ENCODE assay signal across 15 cellular contexts in genomic region chr21:33406493-33406892, GRCh38. TPM values are rescaled to one million over a fixed set of nuclear protein-coding genes. Genes with fewer than 3 reads are reported as not detected.
DNase-seq lines count a peak whose midpoint lies in the region; ATAC-seq, FAIRE-seq and TF ChIP-seq lines count a peak whose summit lies in the region.
"Had no signal": no experiment of that assay in that cellular context is flagged by ENCODE, and none has a peak within 500 bp of the region (broad histone marks: within the 10 kb centered on the region; RNA-seq: fewer than 3 reads in every experiment).

No MANE protein-coding gene starts in this region.

- no peaks in the 10 kb centered on the region for H3K9me1 ChIP-seq in K562 (ENCODE audit: control insufficient read depth, insufficient read depth, low read length)

- H3K36me3 ChIP-seq in Loucy (ENCODE audit: insufficient read depth, low read length), result peaks cover 7% of the 10 kb centered on the region; the same call in 1 of the 2 replicates
- peaks cover 13% of the 10 kb centered on the region for H3K36me3 ChIP-seq in K562 (ENCODE audit: control insufficient read depth, insufficient read depth, low read length)
- H3K36me3 ChIP-seq: right atrium auricular region had no signal

- H3K27ac ChIP-seq in K562 (ENCODE audit: extremely low read depth, low read depth, low read length), result no peak overlapping the region

- CTCF ChIA-PET in activated CD4-positive, alpha-beta T cell treated with anti-CD3 and anti-CD28 coated beads for 36 hours (lab: Charles Lee), result interaction anchor here (0.6 to 2.0 kb wide), 10 partner anchors 8 to 1179 kb away, joined by 3 to 7 read pairs (median 4); no protein-coding TSS in a partner anchor
- CTCF ChIA-PET in K562 (lab: Yijun Ruan, JAX; ENCODE audit: low intra/inter-chr PET ratio), result interaction anchor here (0.6 kb wide), 1 partner anchor 1147 kb away, joined by 4 read pairs; no protein-coding TSS in a partner anchor

- H3K4me1 ChIP-seq in Loucy (ENCODE audit: insufficient read depth, low read length, poor library complexity, severe bottlenecking) (peaks cover 34% of the 10 kb centered on the region), K562 (replicated peaks in 1 of 2; ENCODE audit: control insufficient read depth in 2 of 2, insufficient read depth in 2 of 2, low read length in 2 of 2) (peaks cover 8 to 32% of the 10 kb centered on the region in 2 experiments; a peak in 4 of 5 replicates)

- intact Hi-C loops in activated CD4-positive, alpha-beta T cell treated with anti-CD3 and anti-CD28 coated beads for 36 hours (cut with DNase I, micrococcal nuclease), result loop anchor here (1.0 to 2.0 kb wide), 4 partner anchors 22 to 72 kb away; partner anchors contain the start of gene TMEM50B (in 1 of the 2)
- intact Hi-C loops in K562 (cut with micrococcal nuclease), result no loop called here

- peaks cover 3% of the 10 kb centered on the region for H3K27me3 Mint-ChIP-seq in activated CD4-positive, alpha-beta T cell treated with anti-CD3 and anti-CD28 coated beads for 36 hours

- H3K9ac ChIP-seq in Loucy (ENCODE audit: low read depth, low read length, poor library complexity, severe bottlenecking) (peak overlapping the region; percentile 96), K562 (ENCODE audit: insufficient read depth in 1 of 2, low read depth in 2 of 2, low read length in 2 of 2) (no peak overlapping the region)

- no peak for FAIRE-seq in K562 (lab: Jason Lieb, UNC)

- peak overlapping the region; percentile 86 for H3K4me3 ChIP-seq in Loucy (ENCODE audit: low read length, poor library complexity, severe bottlenecking)
- no peak overlapping the region for H3K4me3 ChIP-seq in K562
- H3K4me3 ChIP-seq: right atrium auricular region had no signal

- TF ChIP-seq EP300 in K562 (IDR thresholded peaks at IDR 0.05; ENCODE audit: low read length), result no peak

- H3K27ac Mint-ChIP-seq in activated CD4-positive, alpha-beta T cell treated with anti-CD3 and anti-CD28 coated beads for 36 hours, result no peak overlapping the region

- no peaks in the 10 kb centered on the region for H3K9me2 ChIP-seq in Loucy (replicated peaks; ENCODE audit: low read depth, low read length)

- no peak for TF ChIP-seq CTCF in Loucy (conservative IDR thresholded peaks at IDR 0.05; ENCODE audit: low read length)
- no peak for TF ChIP-seq CTCF in K562 (IDR thresholded peaks at IDR 0.05 in 2 of 3, conservative IDR thresholded peaks at IDR 0.05 in 1 of 3; ENCODE audit: insufficient read depth in 2 of 3, low read depth in 1 of 3, low read length in 3 of 3)

- POLR2A ChIA-PET in activated CD4-positive, alpha-beta T cell treated with anti-CD3 and anti-CD28 coated beads for 36 hours (lab: Charles Lee), result interaction anchor here (0.7 to 1.9 kb wide), 2 partner anchors 8 to 28 kb away, joined by 3 to 9 read pairs; no protein-coding TSS in a partner anchor
- POLR2A ChIA-PET in K562 (lab: Yijun Ruan, JAX), result interaction anchor here (1.0 to 1.3 kb wide), 2 partner anchors 15 to 45 kb away, joined by 3 read pairs; no protein-coding TSS in a partner anchor

- H3K4me2 ChIP-seq in Loucy (ENCODE audit: low read depth, low read length, poor library complexity, severe bottlenecking) (peak overlapping the region; percentile 90), K562 (ENCODE audit: insufficient read depth, low read length) (no peak overlapping the region)

- peaks cover 80% of the 10 kb centered on the region for H3K79me2 ChIP-seq in Loucy (ENCODE audit: insufficient read depth, low read length)
- H3K79me2 ChIP-seq in K562 (ENCODE audit: control insufficient read depth, insufficient read depth, low read length), result peaks cover 56% of the 10 kb centered on the region

- 26% methylated on average over 5 of the region's 5 CpGs for WGBS in K562 (ENCODE audit: insufficient coverage, low coverage, missing lambda C conversion rate)

- H3F3A ChIP-seq in Loucy (ENCODE audit: low read depth), result no peaks in the 10 kb centered on the region

- H3K4me3 Mint-ChIP-seq in activated CD4-positive, alpha-beta T cell treated with anti-CD3 and anti-CD28 coated beads for 36 hours, result peak overlapping the region; percentile 44

- peaks cover 54% of the 10 kb centered on the region for H3K4me1 Mint-ChIP-seq in activated CD4-positive, alpha-beta T cell treated with anti-CD3 and anti-CD28 coated beads for 36 hours

- TF ChIP-seq RAD21 in K562 (CRISPR knock-in tag; conservative IDR thresholded peaks at IDR 0.05 in 1 of 2, IDR thresholded peaks at IDR 0.05 in 1 of 2), result no peak

- in situ Hi-C loops in K562 (cut with MboI), result no loop called here

- BruUV-seq in K562 (replicated peaks; lab: Mats Ljungman, UMichigan), result no TSS peak

- TF ChIP-seq POLR2A in K562 (conservative IDR thresholded peaks at IDR 0.05), result no peak

- no peaks in the 10 kb centered on the region for H3K9me3 Mint-ChIP-seq in activated CD4-positive, alpha-beta T cell treated with anti-CD3 and anti-CD28 coated beads for 36 hours (ENCODE audit: low read depth)

- ATAC-seq in activated CD4-positive, alpha-beta T cell treated with anti-CD3 and anti-CD28 coated beads for 36 hours, result peak; percentile 46
- ATAC-seq in K562, result no peak

- H3K9me3 ChIP-seq in Loucy (ENCODE audit: insufficient read depth, low read depth, low read length) (no peaks in the 10 kb centered on the region), K562 (replicated peaks; ENCODE audit: control insufficient read depth, insufficient read depth, low read depth, low read length) (no peaks in the 10 kb centered on the region)
- H3K9me3 ChIP-seq: right atrium auricular region had no signal

- H4K20me1 ChIP-seq in Loucy (ENCODE audit: insufficient read depth, low read length, poor library complexity, severe bottlenecking) (peaks cover 44% of the 10 kb centered on the region), K562 (replicated peaks; ENCODE audit: control insufficient read depth, insufficient read depth, low read length) (peaks cover 6% of the 10 kb centered on the region; the same call in 1 of the 2 replicates)

- H3K27me3 ChIP-seq in Loucy (ENCODE audit: insufficient read depth, low read length, poor library complexity, severe bottlenecking), result no peaks in the 10 kb centered on the region
- H3K27me3 ChIP-seq in K562 (ENCODE audit: control insufficient read depth in 2 of 2, insufficient read depth in 2 of 2, low read length in 2 of 2), result no peaks in the 10 kb centered on the region
- H3K27me3 ChIP-seq: right atrium auricular region had no signal

- H2AFZ ChIP-seq in Loucy (ENCODE audit: low read length), result no peak overlapping the region
- H2AFZ ChIP-seq in K562 (ENCODE audit: low read depth, low read length), result no peak overlapping the region

- peaks cover 22% of the 10 kb centered on the region for H3K36me3 Mint-ChIP-seq in activated CD4-positive, alpha-beta T cell treated with anti-CD3 and anti-CD28 coated beads for 36 hours (ENCODE audit: low read depth)

- peak; percentile 55 for DNase-seq in activated CD4-positive, alpha-beta T cell treated with anti-CD3 and anti-CD28 coated beads for 36 hours
- no peak for DNase-seq in activated CD4-positive, alpha-beta T cell treated with anti-CD3 and anti-CD28 coated beads for 1 hour
- no peak for DNase-seq in K562 (ENCODE audit: extremely low read depth in 1 of 4, low spot score in 3 of 4)
- DNase-seq in stimulated activated CD8-positive, alpha-beta memory T cell treated with anti-CD3 and anti-CD28 coated beads, Interleukin-4, amount 100 ng/mL, for 48 hours, result peak; percentile 40
- DNase-seq in NOMO-1 treated with dmso at 0.1 percent for 144 hours (lab: John Stamatoyannopoulos, UW; ENCODE audit: unreplicated experiment), result no peak
- no peak for DNase-seq in NCI-H82 treated with DMSO at 0.1 percent for 48 hours (lab: John Stamatoyannopoulos, UW; ENCODE audit: unreplicated experiment)
- DNase-seq in SIG-M5 (lab: John Stamatoyannopoulos, UW), result no peak
- DNase-seq: COR-L47, HCEC 1CT, head of caudate nucleus, kidney glomerular epithelial cell, OCI-M1, SW 1271 had no signal

TF ChIP-seq in K562, 482 proteins besides CTCF, POLR2A, EP300 and RAD21:
- TF ChIP-seq ZNF184 (CRISPR knock-in tag; IDR thresholded peaks at IDR 0.05), result no peak
- TF ChIP-seq ZNF384 (IDR thresholded peaks at IDR 0.05; ENCODE audit: low read depth, low read length), result peak; percentile 90
TF ChIP-seq in K562: peak in this region for 1.

RNA-seq across cellular contexts. Expression of gene IFNGR2, which starts 3.3 kb away (rescaled TPM):
- 10 to 100 TPM; 16.4 to 18.9 TPM for total RNA-seq in activated CD4-positive, alpha-beta T cell treated with anti-CD3 and anti-CD28 coated beads for 36 hours
- 16.2 and 26.5 TPM in 2 replicates for total RNA-seq in K562 (2011; cell fraction: chromatin; rRNA removed; ENCODE audit: low replicate concordance)
- 28.2 and 28.3 TPM in 2 replicates for total RNA-seq in K562 (2011; cell fraction: nucleolus; rRNA removed)
- 31.7 and 44.8 TPM in 2 replicates for total RNA-seq in K562 (2011; cell fraction: nucleoplasm; rRNA removed)
- total RNA-seq in K562 (2014; rRNA removed), result 19.4 and 24.2 TPM in 2 replicates
- total RNA-seq in K562 (2014; rRNA removed; fragmentation: Illumina TruSeq; extraction: Trizol), result 28.5 and 31.3 TPM in 2 replicates
- 31.3 and 36.8 TPM in 2 replicates for total RNA-seq in K562 (2015; rRNA removed; fragmentation: Illumina TruSeq; extraction: Trizol)
- 28.5 and 29.5 TPM in 2 replicates for total RNA-seq in K562 (2021)
- polyA plus RNA-seq in K562 (2011; rRNA removed), result 58.0 and 81.8 TPM in 2 replicates
- 45.1 and 64.7 TPM in 2 replicates for polyA plus RNA-seq in K562 (2011; cell fraction: cytosol; rRNA removed)
- polyA plus RNA-seq in K562 (2011; cell fraction: nucleus; rRNA removed), result 34.8 and 50.8 TPM in 2 replicates
- polyA plus RNA-seq in K562 (2012), result 24.4 and 31.8 TPM in 2 replicates
- 35.4 and 44.8 TPM in 2 replicates for polyA plus RNA-seq in K562 (2014; fragmentation: Illumina TruSeq; extraction: Trizol)
- polyA plus RNA-seq in K562 (2014; fragmentation: Nextera tagmentation; extraction: Ambion mirVana), result 1 to 10 TPM; 6.7 to 8.4 TPM
- 27.8 and 32.9 TPM in 2 replicates for polyA plus RNA-seq in K562 (2014; rRNA removed)
- polyA minus RNA-seq in K562 (2011; rRNA and poly(A)+ RNA removed), result 43.8 and 53.1 TPM in 2 replicates
- polyA minus RNA-seq in K562 (2011; cell fraction: cytosol; rRNA and poly(A)+ RNA removed), result 26.9 and 27.4 TPM in 2 replicates
- 13.1 and 19.8 TPM in 2 replicates for polyA minus RNA-seq in K562 (2011; cell fraction: nucleus; rRNA and poly(A)+ RNA removed)

Comparison
In these comparisons a context has a peak if more than half of its experiments do, and no peak if none do; other contexts are left out.
1. DNase-seq: peak in activated CD4-positive, alpha-beta T cell treated with anti-CD3 and anti-CD28 coated beads for 36 hours (single experiment) and stimulated activated CD8-positive, alpha-beta memory T cell treated with anti-CD3 and anti-CD28 coated beads, Interleukin-4, amount 100 ng/mL, for 48 hours (single experiment); none in activated CD4-positive, alpha-beta T cell treated with anti-CD3 and anti-CD28 coated beads for 1 hour (single experiment), K562 (0 of 4), NOMO-1 treated with dmso at 0.1 percent for 144 hours (single experiment), NCI-H82 treated with DMSO at 0.1 percent for 48 hours (single experiment) and SIG-M5 (single experiment).